Comparison of ENCODE assay signal across 8 cellular contexts in the genomic region with DNA sequence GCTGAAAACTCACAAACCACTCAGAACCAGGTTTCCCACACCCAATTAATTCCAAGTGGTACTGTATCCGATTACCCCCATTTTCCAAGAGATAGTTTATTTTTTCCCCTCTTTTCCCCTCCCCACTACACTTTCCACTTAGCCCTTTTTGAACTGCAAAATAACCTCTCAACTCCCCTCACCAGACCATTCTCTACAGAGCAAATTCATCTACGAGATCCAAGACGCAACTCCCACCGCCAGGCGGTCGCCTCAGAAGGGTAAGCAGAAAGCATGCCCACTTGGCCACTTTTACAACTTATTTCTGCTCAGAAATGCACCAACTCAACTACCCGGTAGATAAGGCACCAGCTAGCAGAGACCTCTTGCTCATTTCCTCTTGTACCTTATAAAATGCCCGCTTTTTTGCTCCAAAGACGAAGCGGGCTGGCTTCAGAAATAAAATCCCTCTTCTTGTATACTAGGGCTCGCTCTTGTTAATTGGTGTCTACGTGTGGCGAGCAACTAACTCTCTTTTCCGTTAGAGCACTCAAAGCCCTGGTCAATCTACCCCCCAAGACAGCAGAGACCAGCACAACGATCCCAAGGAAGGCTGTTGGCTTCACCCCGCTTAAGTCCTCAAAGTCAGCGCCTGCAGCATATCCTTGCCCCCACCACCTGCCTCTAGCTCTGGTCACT. TPM values are rescaled to one million over a fixed set of nuclear protein-coding genes. Genes with fewer than 3 reads are reported as not detected.
DNase-seq lines count a peak whose midpoint lies in the region; ATAC-seq, FAIRE-seq and TF ChIP-seq lines count a peak whose summit lies in the region.

No MANE protein-coding gene starts in this region.

- H3K9ac ChIP-seq in skeletal muscle satellite cell (ENCODE audit: low read depth, low read length): peak overlapping the region; percentile 95

- H3K4me3 Mint-ChIP-seq in activated naive CD4-positive, alpha-beta T cell treated with anti-CD3 and anti-CD28 coated beads for 36 hours: no peak overlapping the region

- H3K4me1 Mint-ChIP-seq in activated naive CD4-positive, alpha-beta T cell treated with anti-CD3 and anti-CD28 coated beads for 36 hours (ENCODE audit: low read depth): peaks cover 33% of the 10 kb centered on the region

- no peaks in the 10 kb centered on the region for H3K9me3 ChIP-seq in skeletal muscle satellite cell (replicated peaks; ENCODE audit: low read length)

- H3K27ac Mint-ChIP-seq in activated naive CD4-positive, alpha-beta T cell treated with anti-CD3 and anti-CD28 coated beads for 36 hours: no peak overlapping the region

- no peaks in the 10 kb centered on the region for H3K9me3 Mint-ChIP-seq in activated naive CD4-positive, alpha-beta T cell treated with anti-CD3 and anti-CD28 coated beads for 36 hours

- H3K36me3 Mint-ChIP-seq in activated naive CD4-positive, alpha-beta T cell treated with anti-CD3 and anti-CD28 coated beads for 36 hours (ENCODE audit: low read depth): peaks cover 5% of the 10 kb centered on the region

- peak overlapping the region; percentile 85 for H3K4me3 ChIP-seq in skeletal muscle satellite cell (ENCODE audit: low read length)

- DNase-seq in NOMO-1 treated with DMSO at 0.1 percent for 48 hours (lab: John Stamatoyannopoulos, UW; ENCODE audit: unreplicated experiment) (peak; percentile 70), left ventricle myocardium superior (no peak), D721Med (ENCODE audit: insufficient read length, low spot score) (no peak), NCI-H2196 treated with DMSO at 0.1 percent for 48 hours (lab: John Stamatoyannopoulos, UW; ENCODE audit: unreplicated experiment) (no peak)
- DNase-seq in activated naive CD4-positive, alpha-beta T cell treated with anti-CD3 and anti-CD28 coated beads for 36 hours: peak; percentile 47

- intact Hi-C loops in activated naive CD4-positive, alpha-beta T cell treated with anti-CD3 and anti-CD28 coated beads for 36 hours (cut with micrococcal nuclease): loop anchor here (1.0 to 10.0 kb wide), 22 partner anchors 16 to 844 kb away; a partner anchor contains a TSS
- intact Hi-C loops in left ventricle myocardium superior (cut with micrococcal nuclease): loop anchor here (5.0 kb wide), 1 partner anchor 110 kb away; no protein-coding TSS in a partner anchor

- H3K4me2 ChIP-seq in skeletal muscle satellite cell (ENCODE audit: low read length): peak overlapping the region; percentile 84

- H3K27me3 ChIP-seq in skeletal muscle satellite cell (ENCODE audit: control insufficient read depth, insufficient read depth, low read length): no peaks in the 10 kb centered on the region

- H3K4me1 ChIP-seq in skeletal muscle satellite cell (ENCODE audit: control insufficient read depth, insufficient read depth, low read length): peaks cover 21% of the 10 kb centered on the region

- H3K27me3 Mint-ChIP-seq in activated naive CD4-positive, alpha-beta T cell treated with anti-CD3 and anti-CD28 coated beads for 36 hours (ENCODE audit: low read depth): no peaks in the 10 kb centered on the region

- H3K36me3 ChIP-seq in skeletal muscle satellite cell (ENCODE audit: insufficient read depth, low read length): no peaks in the 10 kb centered on the region

- FAIRE-seq in D721Med (lab: Jason Lieb, UNC): no peak

- ATAC-seq in GM18499 (IDR thresholded peaks at IDR 0.05; ENCODE audit: insufficient read depth, unreplicated experiment) (peak; percentile 2), HG02610 (IDR thresholded peaks at IDR 0.05; ENCODE audit: unreplicated experiment) (peak; percentile 4), left ventricle myocardium superior (peak; percentile 17)

- TF ChIP-seq CTCF in D721Med (IDR thresholded peaks at IDR 0.05; ENCODE audit: insufficient read depth, missing control alignments): no peak

- CTCF ChIA-PET in activated naive CD4-positive, alpha-beta T cell treated with anti-CD3 and anti-CD28 coated beads for 36 hours (lab: Charles Lee): interaction anchor here (0.5 to 2.3 kb wide), 17 partner anchors 8 to 441 kb away, joined by 3 to 8 read pairs (median 3); a partner anchor contains a TSS

RNA-seq across cellular contexts. Expression of a gene that starts 0.9 kb away (rescaled TPM):
- 10 to 100 TPM; 66.5 to 72.6 TPM for total RNA-seq in activated naive CD4-positive, alpha-beta T cell treated with anti-CD3 and anti-CD28 coated beads for 36 hours
- 28.6 TPM for total RNA-seq in left ventricle myocardium superior
- total RNA-seq in skeletal muscle satellite cell (2012; rRNA removed): 66.2 and 82.1 TPM in 2 replicates

Comparison
In these comparisons a context has a peak if more than half of its experiments do, and no peak if none do; other contexts are left out.
1. DNase-seq: peak in NOMO-1 treated with DMSO at 0.1 percent for 48 hours (single experiment) and activated naive CD4-positive, alpha-beta T cell treated with anti-CD3 and anti-CD28 coated beads for 36 hours (single experiment); none in left ventricle myocardium superior (single experiment), D721Med (single experiment) and NCI-H2196 treated with DMSO at 0.1 percent for 48 hours (single experiment).
2. Peak in every context shown above with its lines, with median percentiles within 50 percentile points of each other: ATAC-seq.